Comparison of ENCODE assay signal across 9 cellular contexts in genomic region chr17:43289670-43290069, GRCh38. TPM values are rescaled to one million over a fixed set of nuclear protein-coding genes. Genes with fewer than 3 reads are reported as not detected.
"Had no signal": no experiment of that assay in that cellular context is flagged by ENCODE, and none has a peak within 500 bp of the region (broad histone marks: within the 10 kb centered on the region; RNA-seq: fewer than 3 reads in every experiment).

No MANE protein-coding gene starts in this region.

RNA-seq across cellular contexts. Expression of gene RNU2-1, which starts 55.9 kb away (rescaled TPM):
- total RNA-seq: ascending aorta, body of pancreas, breast epithelium, bronchial epithelial cell, cardiac muscle cell, cerebellum had no signal
- polyA plus RNA-seq: adipose tissue, adrenal gland, aorta, cardiac muscle cell had no signal
